21 cellular contexts compared by ENCODE assay signal in the genomic region with DNA sequence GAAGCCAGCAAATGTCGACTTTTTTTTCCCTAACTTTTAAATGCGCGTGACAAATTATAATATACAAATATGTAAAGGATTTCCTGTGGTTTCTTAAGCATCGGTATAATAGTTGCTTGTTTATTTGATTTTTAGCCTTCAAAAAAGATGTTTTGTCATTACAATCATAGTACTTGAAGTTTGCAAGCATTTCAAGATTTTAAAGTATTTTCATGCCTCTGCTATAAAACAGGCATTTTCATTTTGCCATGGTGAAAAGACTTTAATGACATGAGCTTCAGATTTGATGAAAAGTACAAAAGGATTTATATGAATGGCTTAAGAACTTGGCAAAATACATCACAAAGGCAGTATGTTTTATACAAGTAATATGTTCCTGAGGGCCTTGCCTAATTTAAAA. TPM values are rescaled to one million over a fixed set of nuclear protein-coding genes. Genes with fewer than 3 reads are reported as not detected.
"Had no signal": no experiment of that assay in that cellular context is flagged by ENCODE, and none has a peak within 500 bp of the region (broad histone marks: within the 10 kb centered on the region; RNA-seq: fewer than 3 reads in every experiment).

No MANE protein-coding gene starts in this region.

- H3K4me1 ChIP-seq: esophagus muscularis mucosa, neural progenitor cell, psoas muscle, upper lobe of right lung had no signal

- H3K9ac ChIP-seq: neural progenitor cell had no signal

- H3K36me3 Mint-ChIP-seq: activated CD4-positive, alpha-beta memory T cell treated with anti-CD3 and anti-CD28 coated beads for 36 hours; activated naive CD4-positive, alpha-beta T cell treated with anti-CD3 and anti-CD28 coated beads, Interleukin-2, amount 50 U/mL, for 24 hours; naive B cell had no signal

- H3K27ac Mint-ChIP-seq: activated CD4-positive, alpha-beta memory T cell treated with anti-CD3 and anti-CD28 coated beads for 36 hours; activated CD4-positive, alpha-beta T cell treated with anti-CD3 and anti-CD28 coated beads for 36 hours; activated naive CD4-positive, alpha-beta T cell treated with anti-CD3 and anti-CD28 coated beads, Interleukin-2, amount 50 U/mL, for 24 hours; activated T-cell treated with anti-CD3 and anti-CD28 coated beads, Interleukin-2, amount 50 U/mL, for 24 hours; neural progenitor cell; stimulated activated naive CD8-positive, alpha-beta T cell treated with anti-CD3 and anti-CD28 coated beads, Interleukin-15, amount 100 ng/mL, for 72 hours; T-helper 1 cell treated with Interleukin-12 subunit alpha and Interleukin-12 subunit beta and Interleukin-4 antibody, amounts not matched to agents 30 μg/mL and 1 μg/mL, for 36 hours had no signal

- H3K36me3 ChIP-seq: esophagus muscularis mucosa, upper lobe of right lung, WERI-Rb-1 had no signal

- H3K4me3 ChIP-seq: esophagus muscularis mucosa, neural progenitor cell, psoas muscle, upper lobe of right lung had no signal

- H3K27ac ChIP-seq: esophagus muscularis mucosa, foreskin keratinocyte, neural progenitor cell, psoas muscle, upper lobe of right lung, WERI-Rb-1 had no signal

- DNase-seq: activated CD4-positive, alpha-beta memory T cell treated with anti-CD3 and anti-CD28 coated beads for 36 hours; activated CD4-positive, alpha-beta T cell treated with anti-CD3 and anti-CD28 coated beads for 36 hours; activated effector memory CD4-positive, alpha-beta T cell treated with Interleukin-2 at 50 U/mL for 16 hours; activated T-cell treated with anti-CD3 and anti-CD28 coated beads, Interleukin-2, amount 50 U/mL, for 24 hours; head of caudate nucleus; naive B cell; psoas muscle; stimulated activated naive CD8-positive, alpha-beta T cell treated with anti-CD3 and anti-CD28 coated beads, Interleukin-15, amount 100 ng/mL, for 72 hours; upper lobe of right lung; WERI-Rb-1 had no signal

- H3K9me3 ChIP-seq: esophagus muscularis mucosa, psoas muscle, upper lobe of right lung had no signal

- H3K4me1 Mint-ChIP-seq: activated CD4-positive, alpha-beta T cell treated with anti-CD3 and anti-CD28 coated beads for 36 hours; activated naive CD4-positive, alpha-beta T cell treated with anti-CD3 and anti-CD28 coated beads, Interleukin-2, amount 50 U/mL, for 24 hours; neural progenitor cell; stimulated activated naive CD8-positive, alpha-beta T cell treated with anti-CD3 and anti-CD28 coated beads, Interleukin-15, amount 100 ng/mL, for 72 hours had no signal

- H2AFZ ChIP-seq: neural progenitor cell had no signal

- H3K4me2 ChIP-seq: neural progenitor cell had no signal

- FAIRE-seq: colon had no signal

- ATAC-seq: activated CD4-positive, alpha-beta T cell treated with anti-CD3 and anti-CD28 coated beads for 36 hours; left lobe of liver; psoas muscle; sciatic nerve; stimulated activated naive CD8-positive, alpha-beta T cell treated with anti-CD3 and anti-CD28 coated beads, Interleukin-15, amount 100 ng/mL, for 72 hours; upper lobe of right lung had no signal

- H3K27me3 ChIP-seq: esophagus muscularis mucosa, foreskin keratinocyte, neural progenitor cell, upper lobe of right lung had no signal

- H3K4me3 Mint-ChIP-seq: activated CD4-positive, alpha-beta memory T cell treated with anti-CD3 and anti-CD28 coated beads for 36 hours; activated CD4-positive, alpha-beta T cell treated with anti-CD3 and anti-CD28 coated beads for 36 hours; activated naive CD4-positive, alpha-beta T cell treated with anti-CD3 and anti-CD28 coated beads, Interleukin-2, amount 50 U/mL, for 24 hours; activated T-cell treated with anti-CD3 and anti-CD28 coated beads, Interleukin-2, amount 50 U/mL, for 24 hours; naive B cell; neural progenitor cell; stimulated activated naive CD8-positive, alpha-beta T cell treated with anti-CD3 and anti-CD28 coated beads, Interleukin-15, amount 100 ng/mL, for 72 hours; T-helper 1 cell treated with Interleukin-12 subunit alpha and Interleukin-12 subunit beta and Interleukin-4 antibody, amounts not matched to agents 30 μg/mL and 1 μg/mL, for 36 hours had no signal

- H3K27me3 Mint-ChIP-seq: activated CD4-positive, alpha-beta memory T cell treated with anti-CD3 and anti-CD28 coated beads for 36 hours; naive B cell had no signal

- H3K9me3 Mint-ChIP-seq: activated CD4-positive, alpha-beta memory T cell treated with anti-CD3 and anti-CD28 coated beads for 36 hours; activated T-cell treated with anti-CD3 and anti-CD28 coated beads, Interleukin-2, amount 50 U/mL, for 24 hours; naive B cell; neural progenitor cell; stimulated activated naive CD8-positive, alpha-beta T cell treated with anti-CD3 and anti-CD28 coated beads, Interleukin-15, amount 100 ng/mL, for 72 hours; T-helper 1 cell treated with Interleukin-12 subunit alpha and Interleukin-12 subunit beta and Interleukin-4 antibody, amounts not matched to agents 30 μg/mL and 1 μg/mL, for 36 hours had no signal

RNA-seq across cellular contexts. Expression of a gene that starts 9.4 kb away (rescaled TPM):
- total RNA-seq: activated CD4-positive, alpha-beta memory T cell treated with anti-CD3 and anti-CD28 coated beads for 36 hours; activated CD4-positive, alpha-beta T cell treated with anti-CD3 and anti-CD28 coated beads for 36 hours; foreskin keratinocyte; mammary epithelial cell; osteocyte had no signal
- polyA plus RNA-seq: foreskin keratinocyte, keratinocyte, mammary epithelial cell had no signal
